Comparison of ENCODE assay signal across 23 cellular contexts in the genomic region with DNA sequence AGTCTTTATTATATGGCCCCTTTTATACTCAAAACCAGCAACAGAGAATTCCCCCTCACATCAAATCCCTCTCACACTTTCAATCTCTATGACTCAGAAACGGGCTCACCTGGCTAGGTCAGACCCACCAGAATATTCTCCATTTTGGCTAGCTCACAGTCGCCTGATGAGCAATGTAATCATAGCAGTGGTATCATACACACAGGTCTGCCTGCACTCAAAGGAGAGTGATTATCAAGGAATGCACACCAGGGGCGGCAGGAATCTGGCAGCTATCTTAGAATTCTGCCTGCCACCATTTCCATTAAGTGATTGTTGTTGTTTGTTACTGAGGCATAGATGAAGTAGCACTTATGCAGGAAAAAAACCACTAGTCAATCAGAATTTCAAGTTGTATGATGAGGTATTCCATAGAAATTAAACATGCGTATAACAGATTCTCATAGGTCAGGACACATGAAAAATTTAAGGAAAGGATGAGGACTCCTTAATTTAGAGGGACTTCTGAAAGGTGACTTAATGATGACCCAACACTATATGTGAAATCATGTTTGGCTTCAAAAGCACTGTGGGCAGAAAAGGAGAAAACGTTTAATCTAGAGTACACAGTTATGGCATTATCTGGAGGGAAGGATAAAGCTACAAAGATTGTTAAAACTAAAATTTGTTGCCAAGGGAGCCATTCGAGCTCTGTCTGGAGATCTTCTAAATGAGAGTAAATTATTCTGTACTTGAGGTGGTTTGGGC.
A peak's percentile ranks its signal among the peaks of the same experiment; 100 is the strongest.
DNase-seq lines count a peak whose midpoint lies in the region; ATAC-seq and TF ChIP-seq lines count a peak whose summit lies in the region.
"Had no signal": no experiment of that assay in that cellular context is flagged by ENCODE, and none has a peak within 500 bp of the region (broad histone marks: within the 10 kb centered on the region; RNA-seq: fewer than 3 reads in every experiment).

No MANE protein-coding gene starts in this region.

- DNase-seq in GM23248 (no peak), astrocyte of the spinal cord (ENCODE audit: low read depth, low spot score) (peak; percentile 62), kidney tubule cell (ENCODE audit: low spot score) (peak; percentile 36), gastrocnemius medialis (no peak), endodermal cell (no peak), NCI-H146 treated with DMSO at 0.1 percent for 48 hours (lab: John Stamatoyannopoulos, UW; ENCODE audit: unreplicated experiment) (no peak)
- no peak for DNase-seq in CD4-positive, alpha-beta memory T cell
- DNase-seq: activated CD4-positive, alpha-beta T cell treated with anti-CD3 and anti-CD28 coated beads for 36 hours; activated CD8-positive, alpha-beta memory T cell treated with anti-CD3 and anti-CD28 coated beads for 24 hours; activated T-cell treated with anti-CD3 and anti-CD28 coated beads, Interleukin-2, amount 50 U/mL, for 1 hour; Caco-2; DMS79 treated with DMSO at 0.1 percent for 48 hours; NCI-H1092; NCI-H2029; NCI-H2227 treated with DMSO at 0.1 percent for 48 hours; RPMI8226; stimulated activated naive CD8-positive, alpha-beta T cell treated with anti-CD3 and anti-CD28 coated beads, Interleukin-15, amount 100 ng/mL, for 72 hours; T-helper 2 cell had no signal

- no peaks in the 10 kb centered on the region for H3F3A ChIP-seq in GM23248 (ENCODE audit: insufficient read depth)

- CTCF ChIA-PET in CD4-positive, alpha-beta memory T cell (lab: Charles Lee; ENCODE audit: partially characterized antibody): no interaction called here

- H3K9me2 ChIP-seq in GM23248 (ENCODE audit: insufficient read depth): no peaks in the 10 kb centered on the region

- H3K36me3 ChIP-seq in GM23248 (ENCODE audit: low read depth) (no peaks in the 10 kb centered on the region), gastrocnemius medialis (no peaks in the 10 kb centered on the region), endodermal cell (ENCODE audit: control insufficient read depth, insufficient read depth, low read length) (no peaks in the 10 kb centered on the region)
- H3K36me3 ChIP-seq in CD4-positive, alpha-beta memory T cell (ENCODE audit: insufficient read depth, low read length): no peaks in the 10 kb centered on the region
- H3K36me3 ChIP-seq: BLaER1, cardiac muscle cell had no signal

- no peak overlapping the region for H3K4me3 Mint-ChIP-seq in endodermal cell
- H3K4me3 Mint-ChIP-seq in CD4-positive, alpha-beta memory T cell: no peak overlapping the region
- H3K4me3 Mint-ChIP-seq: activated CD4-positive, alpha-beta T cell treated with anti-CD3 and anti-CD28 coated beads for 36 hours; dendritic cell treated with granulocyte-macrophage colony-stimulating factor and Interleukin-4, amounts not matched to agents 40 ng/mL and 50 ng/mL, for 4 days; stimulated activated naive CD8-positive, alpha-beta T cell treated with anti-CD3 and anti-CD28 coated beads, Interleukin-15, amount 100 ng/mL, for 72 hours had no signal

- H3K9me3 ChIP-seq in GM23248 (ENCODE audit: low read depth): no peaks in the 10 kb centered on the region
- no peaks in the 10 kb centered on the region for H3K9me3 ChIP-seq in gastrocnemius medialis
- no peaks in the 10 kb centered on the region for H3K9me3 ChIP-seq in endodermal cell (ENCODE audit: control insufficient read depth, low read length)
- no peaks in the 10 kb centered on the region for H3K9me3 ChIP-seq in CD4-positive, alpha-beta memory T cell (ENCODE audit: control insufficient read depth in 1 of 2, low read length in 2 of 2)
- H3K9me3 ChIP-seq: BLaER1 had no signal

- no peaks in the 10 kb centered on the region for H3K27me3 Mint-ChIP-seq in endodermal cell (ENCODE audit: insufficient read depth)
- H3K27me3 Mint-ChIP-seq in CD4-positive, alpha-beta memory T cell: no peaks in the 10 kb centered on the region
- H3K27me3 Mint-ChIP-seq: stimulated activated naive CD8-positive, alpha-beta T cell treated with anti-CD3 and anti-CD28 coated beads, Interleukin-15, amount 100 ng/mL, for 72 hours had no signal

- no peaks in the 10 kb centered on the region for H3K27me3 ChIP-seq in GM23248 (replicated peaks; ENCODE audit: insufficient read depth)
- H3K27me3 ChIP-seq in gastrocnemius medialis: no peaks in the 10 kb centered on the region
- H3K27me3 ChIP-seq in endodermal cell (ENCODE audit: control insufficient read depth, insufficient read depth, low read length, poor library complexity, severe bottlenecking): no peaks in the 10 kb centered on the region
- no peaks in the 10 kb centered on the region for H3K27me3 ChIP-seq in CD4-positive, alpha-beta memory T cell (ENCODE audit: insufficient read depth, low read length)
- H3K27me3 ChIP-seq: BLaER1, cardiac muscle cell had no signal

- peaks cover 2% of the 10 kb centered on the region for H3K9me3 Mint-ChIP-seq in endodermal cell
- H3K9me3 Mint-ChIP-seq in CD4-positive, alpha-beta memory T cell: peaks cover 0 to 1% (median 0%) of the 10 kb centered on the region in 8 donors
- H3K9me3 Mint-ChIP-seq: dendritic cell treated with granulocyte-macrophage colony-stimulating factor and Interleukin-4, amounts not matched to agents 40 ng/mL and 50 ng/mL, for 4 days; stimulated activated naive CD8-positive, alpha-beta T cell treated with anti-CD3 and anti-CD28 coated beads, Interleukin-15, amount 100 ng/mL, for 72 hours had no signal

- H3K4me1 ChIP-seq in GM23248 (ENCODE audit: insufficient read depth) (peaks cover 16% of the 10 kb centered on the region; the same call in 1 of the 2 replicates), gastrocnemius medialis (no peaks in the 10 kb centered on the region), endodermal cell (ENCODE audit: control insufficient read depth, insufficient read depth, low read length) (no peaks in the 10 kb centered on the region)
- H3K4me1 ChIP-seq in CD4-positive, alpha-beta memory T cell (ENCODE audit: insufficient read depth, low read length): no peaks in the 10 kb centered on the region

- TF ChIP-seq CTCF in astrocyte of the spinal cord (IDR thresholded peaks at IDR 0.05; ENCODE audit: low read depth, low read length) (no peak), gastrocnemius medialis (IDR thresholded peaks at IDR 0.05 in 4 of 5, conservative IDR thresholded peaks at IDR 0.05 in 1 of 5) (no peak), endodermal cell (conservative IDR thresholded peaks at IDR 0.05) (no peak)

- H4K20me1 ChIP-seq in GM23248 (ENCODE audit: insufficient read depth): no peaks in the 10 kb centered on the region
- H4K20me1 ChIP-seq: BLaER1 had no signal

- POLR2A ChIA-PET in CD4-positive, alpha-beta memory T cell (lab: Charles Lee; ENCODE audit: partially characterized antibody): no interaction called here

- H3K36me3 Mint-ChIP-seq in endodermal cell (ENCODE audit: low read depth): no peaks in the 10 kb centered on the region
- H3K36me3 Mint-ChIP-seq in CD4-positive, alpha-beta memory T cell: no peaks in the 10 kb centered on the region

- H3K4me3 ChIP-seq in GM23248: no peak overlapping the region
- H3K4me3 ChIP-seq in astrocyte of the spinal cord (ENCODE audit: low read depth, low read length): no peak overlapping the region
- H3K4me3 ChIP-seq in gastrocnemius medialis: no peak overlapping the region
- H3K4me3 ChIP-seq in endodermal cell (ENCODE audit: low read length): no peak overlapping the region
- H3K4me3 ChIP-seq in CD4-positive, alpha-beta memory T cell (ENCODE audit: low read length in 2 of 2): no peak overlapping the region
- H3K4me3 ChIP-seq: BLaER1, cardiac muscle cell, SK-N-MC had no signal

- 44 to 49% methylated on average over 6 of the region's 6 CpGs for WGBS in GM23248 (ENCODE audit: low coverage in 1 of 2, low lambda C conversion rate in 2 of 2, missing lambda C conversion rate in 2 of 2), 2 experiments
- 81 to 95% methylated on average over 4 to 6 of the region's 6 CpGs for WGBS in endodermal cell (ENCODE audit: insufficient coverage in 1 of 2, insufficient read length in 1 of 2), 2 experiments

- no peaks in the 10 kb centered on the region for H3K4me1 Mint-ChIP-seq in endodermal cell
- no peaks in the 10 kb centered on the region for H3K4me1 Mint-ChIP-seq in CD4-positive, alpha-beta memory T cell
- H3K4me1 Mint-ChIP-seq: activated CD4-positive, alpha-beta T cell treated with anti-CD3 and anti-CD28 coated beads for 36 hours; stimulated activated naive CD8-positive, alpha-beta T cell treated with anti-CD3 and anti-CD28 coated beads, Interleukin-15, amount 100 ng/mL, for 72 hours had no signal

- no peak for TF ChIP-seq POLR2A in gastrocnemius medialis (IDR thresholded peaks at IDR 0.05)

- H3K9ac ChIP-seq in GM23248 (no peak overlapping the region), endodermal cell (ENCODE audit: extremely low read depth, low read length, poor library complexity, severe bottlenecking) (no peak overlapping the region)
- H3K9ac ChIP-seq: BLaER1 had no signal

- in situ Hi-C loops in GM23248 (cut with MboI): no loop called here
- in situ Hi-C loops in astrocyte of the spinal cord (cut with HindIII; ENCODE audit: low sequenced_read_pairs): no loop called here
- in situ Hi-C loops in gastrocnemius medialis (cut with MboI; ENCODE audit: low sequenced_read_pairs in 4 of 4): no loop called here

- no peak overlapping the region for H3K27ac Mint-ChIP-seq in endodermal cell
- no peak overlapping the region for H3K27ac Mint-ChIP-seq in CD4-positive, alpha-beta memory T cell
- H3K27ac Mint-ChIP-seq: activated CD4-positive, alpha-beta T cell treated with anti-CD3 and anti-CD28 coated beads for 36 hours; dendritic cell treated with granulocyte-macrophage colony-stimulating factor and Interleukin-4, amounts not matched to agents 40 ng/mL and 50 ng/mL, for 4 days; stimulated activated naive CD8-positive, alpha-beta T cell treated with anti-CD3 and anti-CD28 coated beads, Interleukin-15, amount 100 ng/mL, for 72 hours had no signal

- H2AFZ ChIP-seq in GM23248: peak overlapping the region; percentile 30; the same call in 1 of the 2 replicates

- peak in 1 of 2 donors; percentile 11 for ATAC-seq in gastrocnemius medialis
- no peak for ATAC-seq in GM21390 (IDR thresholded peaks at IDR 0.05; ENCODE audit: unreplicated experiment)
- ATAC-seq: activated CD4-positive, alpha-beta T cell treated with anti-CD3 and anti-CD28 coated beads for 36 hours; stimulated activated naive CD8-positive, alpha-beta T cell treated with anti-CD3 and anti-CD28 coated beads, Interleukin-15, amount 100 ng/mL, for 72 hours had no signal

- H3K79me2 ChIP-seq in GM23248 (ENCODE audit: insufficient read depth): no peaks in the 10 kb centered on the region

- intact Hi-C loops in gastrocnemius medialis (cut with DNase I; ENCODE audit: low total_unique reads): no loop called here
- intact Hi-C loops in CD4-positive, alpha-beta memory T cell (cut with micrococcal nuclease): no loop called here

- peak overlapping the region; percentile 36 for H3K4me2 ChIP-seq in GM23248 (ENCODE audit: unreplicated experiment)
- H3K4me2 ChIP-seq: BLaER1 had no signal

- 0 out of 2 replicates have a peak overlapping the region, but pooled peaks have one; percentile 4 for H3K27ac ChIP-seq in GM23248
- H3K27ac ChIP-seq in gastrocnemius medialis: peak overlapping the region in 3 of 4 donors; percentile 2 to 21 (median 4)
- H3K27ac ChIP-seq in endodermal cell (ENCODE audit: low read depth, low read length): no peak overlapping the region
- H3K27ac ChIP-seq in CD4-positive, alpha-beta memory T cell (ENCODE audit: low read depth, low read length): no peak overlapping the region
- H3K27ac ChIP-seq: BLaER1, cardiac muscle cell, SK-N-MC had no signal

Comparison
In these comparisons a context has a peak if more than half of its experiments do, and no peak if none do; other contexts are left out.
1. DNase-seq: peak in astrocyte of the spinal cord (single experiment) and kidney tubule cell (single experiment); none in GM23248 (single experiment), gastrocnemius medialis (0 of 2), endodermal cell (single experiment), NCI-H146 treated with DMSO at 0.1 percent for 48 hours (single experiment) and CD4-positive, alpha-beta memory T cell (0 of 5).
2. H3K27ac ChIP-seq: peak in GM23248 (single experiment) and gastrocnemius medialis (3 of 4); none in endodermal cell (single experiment) and CD4-positive, alpha-beta memory T cell (single experiment).